In genomic region chr11:31512117-31512516, GRCh38 we compare ENCODE assay signal across 1 cellular context.
TF ChIP-seq lines count a peak whose summit lies in the region.

No MANE protein-coding gene starts in this region.

TF ChIP-seq in K562, 482 proteins besides CTCF, POLR2A, EP300 and RAD21 (continued from another document and continues in another):
- TF ChIP-seq, protein P1, sequence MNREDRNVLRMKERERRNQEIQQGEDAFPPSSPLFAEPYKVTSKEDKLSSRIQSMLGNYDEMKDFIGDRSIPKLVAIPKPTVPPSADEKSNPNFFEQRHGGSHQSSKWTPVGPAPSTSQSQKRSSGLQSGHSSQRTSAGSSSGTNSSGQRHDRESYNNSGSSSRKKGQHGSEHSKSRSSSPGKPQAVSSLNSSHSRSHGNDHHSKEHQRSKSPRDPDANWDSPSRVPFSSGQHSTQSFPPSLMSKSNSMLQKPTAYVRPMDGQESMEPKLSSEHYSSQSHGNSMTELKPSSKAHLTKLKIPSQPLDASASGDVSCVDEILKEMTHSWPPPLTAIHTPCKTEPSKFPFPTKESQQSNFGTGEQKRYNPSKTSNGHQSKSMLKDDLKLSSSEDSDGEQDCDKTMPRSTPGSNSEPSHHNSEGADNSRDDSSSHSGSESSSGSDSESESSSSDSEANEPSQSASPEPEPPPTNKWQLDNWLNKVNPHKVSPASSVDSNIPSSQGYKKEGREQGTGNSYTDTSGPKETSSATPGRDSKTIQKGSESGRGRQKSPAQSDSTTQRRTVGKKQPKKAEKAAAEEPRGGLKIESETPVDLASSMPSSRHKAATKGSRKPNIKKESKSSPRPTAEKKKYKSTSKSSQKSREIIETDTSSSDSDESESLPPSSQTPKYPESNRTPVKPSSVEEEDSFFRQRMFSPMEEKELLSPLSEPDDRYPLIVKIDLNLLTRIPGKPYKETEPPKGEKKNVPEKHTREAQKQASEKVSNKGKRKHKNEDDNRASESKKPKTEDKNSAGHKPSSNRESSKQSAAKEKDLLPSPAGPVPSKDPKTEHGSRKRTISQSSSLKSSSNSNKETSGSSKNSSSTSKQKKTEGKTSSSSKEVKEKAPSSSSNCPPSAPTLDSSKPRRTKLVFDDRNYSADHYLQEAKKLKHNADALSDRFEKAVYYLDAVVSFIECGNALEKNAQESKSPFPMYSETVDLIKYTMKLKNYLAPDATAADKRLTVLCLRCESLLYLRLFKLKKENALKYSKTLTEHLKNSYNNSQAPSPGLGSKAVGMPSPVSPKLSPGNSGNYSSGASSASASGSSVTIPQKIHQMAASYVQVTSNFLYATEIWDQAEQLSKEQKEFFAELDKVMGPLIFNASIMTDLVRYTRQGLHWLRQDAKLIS (CRISPR knock-in tag; IDR thresholded peaks at IDR 0.05): no peak
- TF ChIP-seq ATF7 (IDR thresholded peaks at IDR 0.05) (peak; percentile 92), HDGF (IDR thresholded peaks at IDR 0.05) (no peak), E2F8 (IDR thresholded peaks at IDR 0.05; ENCODE audit: low read depth, partially characterized antibody) (no peak), CREM (IDR thresholded peaks at IDR 0.05; ENCODE audit: low read depth) (peak; percentile 75), NR3C1 (CRISPR knock-in tag; IDR thresholded peaks at IDR 0.05) (no peak), SIN3B (IDR thresholded peaks at IDR 0.05; ENCODE audit: low read depth) (no peak), ARID2 (IDR thresholded peaks at IDR 0.05) (no peak), MYC (IDR thresholded peaks at IDR 0.05; ENCODE audit: low read depth, low read length) (no peak), MYC (CRISPR knock-in tag; IDR thresholded peaks at IDR 0.05; ENCODE audit: borderline replicate concordance, low read depth) (no peak), TBL1XR1 (IDR thresholded peaks at IDR 0.05; ENCODE audit: low read length in 2 of 2) (no peak), ZNF24 (IDR thresholded peaks at IDR 0.05) (no peak), CREB5 (CRISPR knock-in tag; IDR thresholded peaks at IDR 0.05) (no peak), ZNF165 (CRISPR knock-in tag; IDR thresholded peaks at IDR 0.05; ENCODE audit: borderline replicate concordance) (no peak), GABPB1 (CRISPR knock-in tag; IDR thresholded peaks at IDR 0.05) (no peak), TCF3 (CRISPR knock-in tag; IDR thresholded peaks at IDR 0.05) (no peak), ZNF384 (IDR thresholded peaks at IDR 0.05; ENCODE audit: low read depth, low read length) (no peak), ZSCAN32 (CRISPR knock-in tag; IDR thresholded peaks at IDR 0.05) (no peak), KAT8 (IDR thresholded peaks at IDR 0.05; ENCODE audit: low read depth) (no peak), HLTF (IDR thresholded peaks at IDR 0.05) (no peak), RBM17 (IDR thresholded peaks at IDR 0.05; ENCODE audit: borderline replicate concordance, low read depth, low read length) (no peak)
- TF ChIP-seq, protein P2, sequence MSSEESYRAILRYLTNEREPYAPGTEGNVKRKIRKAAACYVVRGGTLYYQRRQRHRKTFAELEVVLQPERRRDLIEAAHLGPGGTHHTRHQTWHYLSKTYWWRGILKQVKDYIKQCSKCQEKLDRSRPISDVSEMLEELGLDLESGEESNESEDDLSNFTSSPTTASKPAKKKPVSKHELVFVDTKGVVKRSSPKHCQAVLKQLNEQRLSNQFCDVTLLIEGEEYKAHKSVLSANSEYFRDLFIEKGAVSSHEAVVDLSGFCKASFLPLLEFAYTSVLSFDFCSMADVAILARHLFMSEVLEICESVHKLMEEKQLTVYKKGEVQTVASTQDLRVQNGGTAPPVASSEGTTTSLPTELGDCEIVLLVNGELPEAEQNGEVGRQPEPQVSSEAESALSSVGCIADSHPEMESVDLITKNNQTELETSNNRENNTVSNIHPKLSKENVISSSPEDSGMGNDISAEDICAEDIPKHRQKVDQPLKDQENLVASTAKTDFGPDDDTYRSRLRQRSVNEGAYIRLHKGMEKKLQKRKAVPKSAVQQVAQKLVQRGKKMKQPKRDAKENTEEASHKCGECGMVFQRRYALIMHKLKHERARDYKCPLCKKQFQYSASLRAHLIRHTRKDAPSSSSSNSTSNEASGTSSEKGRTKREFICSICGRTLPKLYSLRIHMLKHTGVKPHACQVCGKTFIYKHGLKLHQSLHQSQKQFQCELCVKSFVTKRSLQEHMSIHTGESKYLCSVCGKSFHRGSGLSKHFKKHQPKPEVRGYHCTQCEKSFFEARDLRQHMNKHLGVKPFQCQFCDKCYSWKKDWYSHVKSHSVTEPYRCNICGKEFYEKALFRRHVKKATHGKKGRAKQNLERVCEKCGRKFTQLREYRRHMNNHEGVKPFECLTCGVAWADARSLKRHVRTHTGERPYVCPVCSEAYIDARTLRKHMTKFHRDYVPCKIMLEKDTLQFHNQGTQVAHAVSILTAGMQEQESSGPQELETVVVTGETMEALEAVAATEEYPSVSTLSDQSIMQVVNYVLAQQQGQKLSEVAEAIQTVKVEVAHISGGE (CRISPR knock-in tag; IDR thresholded peaks at IDR 0.05): no peak
- TF ChIP-seq, protein P3, sequence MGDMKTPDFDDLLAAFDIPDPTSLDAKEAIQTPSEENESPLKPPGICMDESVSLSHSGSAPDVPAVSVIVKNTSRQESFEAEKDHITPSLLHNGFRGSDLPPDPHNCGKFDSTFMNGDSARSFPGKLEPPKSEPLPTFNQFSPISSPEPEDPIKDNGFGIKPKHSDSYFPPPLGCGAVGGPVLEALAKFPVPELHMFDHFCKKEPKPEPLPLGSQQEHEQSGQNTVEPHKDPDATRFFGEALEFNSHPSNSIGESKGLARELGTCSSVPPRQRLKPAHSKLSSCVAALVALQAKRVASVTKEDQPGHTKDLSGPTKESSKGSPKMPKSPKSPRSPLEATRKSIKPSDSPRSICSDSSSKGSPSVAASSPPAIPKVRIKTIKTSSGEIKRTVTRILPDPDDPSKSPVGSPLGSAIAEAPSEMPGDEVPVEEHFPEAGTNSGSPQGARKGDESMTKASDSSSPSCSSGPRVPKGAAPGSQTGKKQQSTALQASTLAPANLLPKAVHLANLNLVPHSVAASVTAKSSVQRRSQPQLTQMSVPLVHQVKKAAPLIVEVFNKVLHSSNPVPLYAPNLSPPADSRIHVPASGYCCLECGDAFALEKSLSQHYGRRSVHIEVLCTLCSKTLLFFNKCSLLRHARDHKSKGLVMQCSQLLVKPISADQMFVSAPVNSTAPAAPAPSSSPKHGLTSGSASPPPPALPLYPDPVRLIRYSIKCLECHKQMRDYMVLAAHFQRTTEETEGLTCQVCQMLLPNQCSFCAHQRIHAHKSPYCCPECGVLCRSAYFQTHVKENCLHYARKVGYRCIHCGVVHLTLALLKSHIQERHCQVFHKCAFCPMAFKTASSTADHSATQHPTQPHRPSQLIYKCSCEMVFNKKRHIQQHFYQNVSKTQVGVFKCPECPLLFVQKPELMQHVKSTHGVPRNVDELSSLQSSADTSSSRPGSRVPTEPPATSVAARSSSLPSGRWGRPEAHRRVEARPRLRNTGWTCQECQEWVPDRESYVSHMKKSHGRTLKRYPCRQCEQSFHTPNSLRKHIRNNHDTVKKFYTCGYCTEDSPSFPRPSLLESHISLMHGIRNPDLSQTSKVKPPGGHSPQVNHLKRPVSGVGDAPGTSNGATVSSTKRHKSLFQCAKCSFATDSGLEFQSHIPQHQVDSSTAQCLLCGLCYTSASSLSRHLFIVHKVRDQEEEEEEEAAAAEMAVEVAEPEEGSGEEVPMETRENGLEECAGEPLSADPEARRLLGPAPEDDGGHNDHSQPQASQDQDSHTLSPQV (IDR thresholded peaks at IDR 0.05): 0 out of 2 replicates have a peak, but pooled peaks have one; percentile 18
- TF ChIP-seq, protein P4, sequence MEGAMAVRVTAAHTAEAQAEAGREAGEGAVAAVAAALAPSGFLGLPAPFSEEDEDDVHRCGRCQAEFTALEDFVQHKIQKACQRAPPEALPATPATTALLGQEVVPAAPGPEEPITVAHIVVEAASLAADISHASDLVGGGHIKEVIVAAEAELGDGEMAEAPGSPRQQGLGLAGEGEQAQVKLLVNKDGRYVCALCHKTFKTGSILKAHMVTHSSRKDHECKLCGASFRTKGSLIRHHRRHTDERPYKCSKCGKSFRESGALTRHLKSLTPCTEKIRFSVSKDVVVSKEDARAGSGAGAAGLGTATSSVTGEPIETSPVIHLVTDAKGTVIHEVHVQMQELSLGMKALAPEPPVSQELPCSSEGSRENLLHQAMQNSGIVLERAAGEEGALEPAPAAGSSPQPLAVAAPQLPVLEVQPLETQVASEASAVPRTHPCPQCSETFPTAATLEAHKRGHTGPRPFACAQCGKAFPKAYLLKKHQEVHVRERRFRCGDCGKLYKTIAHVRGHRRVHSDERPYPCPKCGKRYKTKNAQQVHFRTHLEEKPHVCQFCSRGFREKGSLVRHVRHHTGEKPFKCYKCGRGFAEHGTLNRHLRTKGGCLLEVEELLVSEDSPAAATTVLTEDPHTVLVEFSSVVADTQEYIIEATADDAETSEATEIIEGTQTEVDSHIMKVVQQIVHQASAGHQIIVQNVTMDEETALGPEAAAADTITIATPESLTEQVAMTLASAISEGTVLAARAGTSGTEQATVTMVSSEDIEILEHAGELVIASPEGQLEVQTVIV (CRISPR knock-in tag; IDR thresholded peaks at IDR 0.05; ENCODE audit: borderline replicate concordance): no peak
- TF ChIP-seq, protein P5, sequence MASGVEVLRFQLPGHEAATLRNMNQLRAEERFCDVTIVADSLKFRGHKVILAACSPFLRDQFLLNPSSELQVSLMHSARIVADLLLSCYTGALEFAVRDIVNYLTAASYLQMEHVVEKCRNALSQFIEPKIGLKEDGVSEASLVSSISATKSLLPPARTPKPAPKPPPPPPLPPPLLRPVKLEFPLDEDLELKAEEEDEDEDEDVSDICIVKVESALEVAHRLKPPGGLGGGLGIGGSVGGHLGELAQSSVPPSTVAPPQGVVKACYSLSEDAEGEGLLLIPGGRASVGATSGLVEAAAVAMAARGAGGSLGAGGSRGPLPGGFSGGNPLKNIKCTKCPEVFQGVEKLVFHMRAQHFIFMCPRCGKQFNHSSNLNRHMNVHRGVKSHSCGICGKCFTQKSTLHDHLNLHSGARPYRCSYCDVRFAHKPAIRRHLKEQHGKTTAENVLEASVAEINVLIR (CRISPR knock-in tag; IDR thresholded peaks at IDR 0.05): peak; percentile 38; the same call in 1 of the 2 replicates
- TF ChIP-seq, protein P6, sequence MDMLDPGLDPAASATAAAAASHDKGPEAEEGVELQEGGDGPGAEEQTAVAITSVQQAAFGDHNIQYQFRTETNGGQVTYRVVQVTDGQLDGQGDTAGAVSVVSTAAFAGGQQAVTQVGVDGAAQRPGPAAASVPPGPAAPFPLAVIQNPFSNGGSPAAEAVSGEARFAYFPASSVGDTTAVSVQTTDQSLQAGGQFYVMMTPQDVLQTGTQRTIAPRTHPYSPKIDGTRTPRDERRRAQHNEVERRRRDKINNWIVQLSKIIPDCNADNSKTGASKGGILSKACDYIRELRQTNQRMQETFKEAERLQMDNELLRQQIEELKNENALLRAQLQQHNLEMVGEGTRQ (CRISPR knock-in tag; IDR thresholded peaks at IDR 0.05): no peak
- TF ChIP-seq, protein P7, sequence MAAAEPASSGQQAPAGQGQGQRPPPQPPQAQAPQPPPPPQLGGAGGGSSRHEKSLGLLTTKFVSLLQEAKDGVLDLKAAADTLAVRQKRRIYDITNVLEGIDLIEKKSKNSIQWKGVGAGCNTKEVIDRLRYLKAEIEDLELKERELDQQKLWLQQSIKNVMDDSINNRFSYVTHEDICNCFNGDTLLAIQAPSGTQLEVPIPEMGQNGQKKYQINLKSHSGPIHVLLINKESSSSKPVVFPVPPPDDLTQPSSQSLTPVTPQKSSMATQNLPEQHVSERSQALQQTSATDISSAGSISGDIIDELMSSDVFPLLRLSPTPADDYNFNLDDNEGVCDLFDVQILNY (CRISPR knock-in tag; IDR thresholded peaks at IDR 0.05): no peak
- TF ChIP-seq, protein P8, sequence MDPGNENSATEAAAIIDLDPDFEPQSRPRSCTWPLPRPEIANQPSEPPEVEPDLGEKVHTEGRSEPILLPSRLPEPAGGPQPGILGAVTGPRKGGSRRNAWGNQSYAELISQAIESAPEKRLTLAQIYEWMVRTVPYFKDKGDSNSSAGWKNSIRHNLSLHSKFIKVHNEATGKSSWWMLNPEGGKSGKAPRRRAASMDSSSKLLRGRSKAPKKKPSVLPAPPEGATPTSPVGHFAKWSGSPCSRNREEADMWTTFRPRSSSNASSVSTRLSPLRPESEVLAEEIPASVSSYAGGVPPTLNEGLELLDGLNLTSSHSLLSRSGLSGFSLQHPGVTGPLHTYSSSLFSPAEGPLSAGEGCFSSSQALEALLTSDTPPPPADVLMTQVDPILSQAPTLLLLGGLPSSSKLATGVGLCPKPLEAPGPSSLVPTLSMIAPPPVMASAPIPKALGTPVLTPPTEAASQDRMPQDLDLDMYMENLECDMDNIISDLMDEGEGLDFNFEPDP (CRISPR knock-in tag; IDR thresholded peaks at IDR 0.05): no peak
- TF ChIP-seq, protein P9, sequence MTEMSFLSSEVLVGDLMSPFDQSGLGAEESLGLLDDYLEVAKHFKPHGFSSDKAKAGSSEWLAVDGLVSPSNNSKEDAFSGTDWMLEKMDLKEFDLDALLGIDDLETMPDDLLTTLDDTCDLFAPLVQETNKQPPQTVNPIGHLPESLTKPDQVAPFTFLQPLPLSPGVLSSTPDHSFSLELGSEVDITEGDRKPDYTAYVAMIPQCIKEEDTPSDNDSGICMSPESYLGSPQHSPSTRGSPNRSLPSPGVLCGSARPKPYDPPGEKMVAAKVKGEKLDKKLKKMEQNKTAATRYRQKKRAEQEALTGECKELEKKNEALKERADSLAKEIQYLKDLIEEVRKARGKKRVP (CRISPR knock-in tag; IDR thresholded peaks at IDR 0.05): no peak
